In the genomic region with DNA sequence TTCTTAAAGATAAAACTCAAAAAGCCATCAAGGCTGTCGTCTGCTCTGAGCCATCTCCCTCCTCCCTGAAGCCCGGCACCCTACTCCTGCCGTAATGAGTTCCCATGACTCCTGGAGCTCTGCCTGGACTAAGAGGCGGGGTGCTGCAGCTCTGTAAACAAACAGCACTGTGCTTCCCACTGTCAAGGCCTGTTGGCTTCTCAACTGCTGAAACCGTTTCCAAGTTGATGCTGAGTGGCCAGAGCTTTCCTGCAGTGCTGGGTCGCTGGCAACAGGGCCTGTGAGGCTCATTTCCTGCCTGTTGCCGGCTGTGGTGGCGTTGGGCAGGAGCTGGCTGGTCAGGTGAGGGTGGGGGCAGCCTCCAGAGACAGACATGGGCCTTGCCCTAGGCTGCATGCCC, we compare ENCODE assay signal across 1 cellular context.
TF ChIP-seq lines count a peak whose summit lies in the region.

No MANE protein-coding gene starts in this region.

TF ChIP-seq in GM23338, 12 proteins besides CTCF, POLR2A, EP300 and RAD21 (continued from another document):
- TF ChIP-seq, protein P1, sequence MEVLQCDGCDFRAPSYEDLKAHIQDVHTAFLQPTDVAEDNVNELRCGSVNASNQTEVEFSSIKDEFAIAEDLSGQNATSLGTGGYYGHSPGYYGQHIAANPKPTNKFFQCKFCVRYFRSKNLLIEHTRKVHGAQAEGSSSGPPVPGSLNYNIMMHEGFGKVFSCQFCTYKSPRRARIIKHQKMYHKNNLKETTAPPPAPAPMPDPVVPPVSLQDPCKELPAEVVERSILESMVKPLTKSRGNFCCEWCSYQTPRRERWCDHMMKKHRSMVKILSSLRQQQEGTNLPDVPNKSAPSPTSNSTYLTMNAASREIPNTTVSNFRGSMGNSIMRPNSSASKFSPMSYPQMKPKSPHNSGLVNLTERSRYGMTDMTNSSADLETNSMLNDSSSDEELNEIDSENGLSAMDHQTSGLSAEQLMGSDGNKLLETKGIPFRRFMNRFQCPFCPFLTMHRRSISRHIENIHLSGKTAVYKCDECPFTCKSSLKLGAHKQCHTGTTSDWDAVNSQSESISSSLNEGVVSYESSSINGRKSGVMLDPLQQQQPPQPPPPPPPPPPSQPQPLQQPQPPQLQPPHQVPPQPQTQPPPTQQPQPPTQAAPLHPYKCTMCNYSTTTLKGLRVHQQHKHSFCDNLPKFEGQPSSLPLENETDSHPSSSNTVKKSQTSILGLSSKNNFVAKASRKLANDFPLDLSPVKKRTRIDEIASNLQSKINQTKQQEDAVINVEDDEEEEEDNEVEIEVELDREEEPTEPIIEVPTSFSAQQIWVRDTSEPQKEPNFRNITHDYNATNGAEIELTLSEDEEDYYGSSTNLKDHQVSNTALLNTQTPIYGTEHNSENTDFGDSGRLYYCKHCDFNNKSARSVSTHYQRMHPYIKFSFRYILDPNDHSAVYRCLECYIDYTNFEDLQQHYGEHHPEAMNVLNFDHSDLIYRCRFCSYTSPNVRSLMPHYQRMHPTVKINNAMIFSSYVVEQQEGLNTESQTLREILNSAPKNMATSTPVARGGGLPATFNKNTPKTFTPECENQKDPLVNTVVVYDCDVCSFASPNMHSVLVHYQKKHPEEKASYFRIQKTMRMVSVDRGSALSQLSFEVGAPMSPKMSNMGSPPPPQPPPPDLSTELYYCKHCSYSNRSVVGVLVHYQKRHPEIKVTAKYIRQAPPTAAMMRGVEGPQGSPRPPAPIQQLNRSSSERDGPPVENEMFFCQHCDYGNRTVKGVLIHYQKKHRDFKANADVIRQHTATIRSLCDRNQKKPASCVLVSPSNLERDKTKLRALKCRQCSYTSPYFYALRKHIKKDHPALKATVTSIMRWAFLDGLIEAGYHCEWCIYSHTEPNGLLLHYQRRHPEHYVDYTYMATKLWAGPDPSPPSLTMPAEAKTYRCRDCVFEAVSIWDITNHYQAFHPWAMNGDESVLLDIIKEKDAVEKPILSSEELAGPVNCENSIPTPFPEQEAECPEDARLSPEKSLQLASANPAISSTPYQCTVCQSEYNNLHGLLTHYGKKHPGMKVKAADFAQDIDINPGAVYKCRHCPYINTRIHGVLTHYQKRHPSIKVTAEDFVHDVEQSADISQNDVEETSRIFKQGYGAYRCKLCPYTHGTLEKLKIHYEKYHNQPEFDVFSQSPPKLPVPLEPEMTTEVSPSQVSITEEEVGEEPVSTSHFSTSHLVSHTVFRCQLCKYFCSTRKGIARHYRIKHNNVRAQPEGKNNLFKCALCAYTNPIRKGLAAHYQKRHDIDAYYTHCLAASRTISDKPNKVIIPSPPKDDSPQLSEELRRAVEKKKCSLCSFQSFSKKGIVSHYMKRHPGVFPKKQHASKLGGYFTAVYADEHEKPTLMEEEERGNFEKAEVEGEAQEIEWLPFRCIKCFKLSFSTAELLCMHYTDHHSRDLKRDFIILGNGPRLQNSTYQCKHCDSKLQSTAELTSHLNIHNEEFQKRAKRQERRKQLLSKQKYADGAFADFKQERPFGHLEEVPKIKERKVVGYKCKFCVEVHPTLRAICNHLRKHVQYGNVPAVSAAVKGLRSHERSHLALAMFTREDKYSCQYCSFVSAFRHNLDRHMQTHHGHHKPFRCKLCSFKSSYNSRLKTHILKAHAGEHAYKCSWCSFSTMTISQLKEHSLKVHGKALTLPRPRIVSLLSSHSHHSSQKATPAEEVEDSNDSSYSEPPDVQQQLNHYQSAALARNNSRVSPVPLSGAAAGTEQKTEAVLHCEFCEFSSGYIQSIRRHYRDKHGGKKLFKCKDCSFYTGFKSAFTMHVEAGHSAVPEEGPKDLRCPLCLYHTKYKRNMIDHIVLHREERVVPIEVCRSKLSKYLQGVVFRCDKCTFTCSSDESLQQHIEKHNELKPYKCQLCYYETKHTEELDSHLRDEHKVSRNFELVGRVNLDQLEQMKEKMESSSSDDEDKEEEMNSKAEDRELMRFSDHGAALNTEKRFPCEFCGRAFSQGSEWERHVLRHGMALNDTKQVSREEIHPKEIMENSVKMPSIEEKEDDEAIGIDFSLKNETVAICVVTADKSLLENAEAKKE (CRISPR knock-in tag; IDR thresholded peaks at IDR 0.05), result no peak
- TF ChIP-seq STAT1 (IDR thresholded peaks at IDR 0.05; ENCODE audit: unreplicated experiment) (no peak), ZNF331 (CRISPR knock-in tag; IDR thresholded peaks at IDR 0.05; ENCODE audit: low read depth) (no peak), CREB1 (CRISPR knock-in tag; IDR thresholded peaks at IDR 0.05; ENCODE audit: low read depth) (no peak)
- TF ChIP-seq, protein P2, sequence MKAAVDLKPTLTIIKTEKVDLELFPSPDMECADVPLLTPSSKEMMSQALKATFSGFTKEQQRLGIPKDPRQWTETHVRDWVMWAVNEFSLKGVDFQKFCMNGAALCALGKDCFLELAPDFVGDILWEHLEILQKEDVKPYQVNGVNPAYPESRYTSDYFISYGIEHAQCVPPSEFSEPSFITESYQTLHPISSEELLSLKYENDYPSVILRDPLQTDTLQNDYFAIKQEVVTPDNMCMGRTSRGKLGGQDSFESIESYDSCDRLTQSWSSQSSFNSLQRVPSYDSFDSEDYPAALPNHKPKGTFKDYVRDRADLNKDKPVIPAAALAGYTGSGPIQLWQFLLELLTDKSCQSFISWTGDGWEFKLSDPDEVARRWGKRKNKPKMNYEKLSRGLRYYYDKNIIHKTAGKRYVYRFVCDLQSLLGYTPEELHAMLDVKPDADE (IDR thresholded peaks at IDR 0.05), result no peak
